9 cellular contexts compared by ENCODE assay signal in the genomic region with DNA sequence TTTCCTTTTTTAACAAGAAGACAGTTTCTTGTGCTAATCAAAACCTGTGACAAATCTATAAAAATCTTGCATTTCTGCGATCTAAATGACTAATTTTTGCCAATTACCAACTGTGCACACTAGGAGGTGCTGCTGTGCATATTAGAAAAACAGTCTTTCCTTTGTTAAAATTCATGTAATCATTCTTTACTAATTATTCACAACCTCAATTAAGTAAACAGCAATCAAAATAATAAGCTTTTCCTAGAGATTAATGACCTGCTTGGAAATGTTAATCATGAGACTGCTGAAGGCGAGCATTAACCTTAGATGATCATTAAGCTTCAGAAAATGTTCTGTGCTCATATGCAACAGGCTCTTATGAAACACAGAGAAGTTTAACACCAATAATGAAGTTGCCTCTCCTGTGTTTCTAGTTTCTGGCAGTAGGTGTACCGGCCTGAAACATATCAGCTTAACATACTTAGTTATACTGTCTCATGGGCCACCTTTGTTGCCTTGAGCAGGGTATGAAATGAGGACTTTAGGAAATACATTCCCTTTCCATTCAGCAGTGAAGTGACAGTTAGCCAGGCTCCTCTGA. TPM values are rescaled to one million over a fixed set of nuclear protein-coding genes. Genes with fewer than 3 reads are reported as not detected.
DNase-seq lines count a peak whose midpoint lies in the region; ATAC-seq and TF ChIP-seq lines count a peak whose summit lies in the region.
"Had no signal": no experiment of that assay in that cellular context is flagged by ENCODE, and none has a peak within 500 bp of the region (broad histone marks: within the 10 kb centered on the region; RNA-seq: fewer than 3 reads in every experiment).

No MANE protein-coding gene starts in this region.

- no peak for DNase-seq in natural killer cell
- DNase-seq in natural killer cell treated with Interleukin-12 subunit alpha and Interleukin-12 subunit beta and Interleukin-15 and Interleukin-18, amount 100 ng/mL, for 72 hours (ENCODE audit: low spot score): no peak
- DNase-seq in NCI-H1694 treated with DMSO at 0.1 percent for 48 hours (lab: John Stamatoyannopoulos, UW): peak; percentile 28
- peak in 4 of 7 donors; percentile 19 to 61 (median 52) for DNase-seq in adrenal gland
- peak; percentile 23 to 39 (median 37) for DNase-seq in immature natural killer cell
- DNase-seq in stimulated activated CD4-positive, alpha-beta T cell treated with anti-CD3 and anti-CD28 coated beads, Interleukin-4, amount 100 ng/mL, for 1 hour: peak; percentile 13
- no peak for DNase-seq in NCI-H128 (lab: John Stamatoyannopoulos, UW; ENCODE audit: unreplicated experiment)

- H3K4me1 Mint-ChIP-seq in natural killer cell (no peaks in the 10 kb centered on the region), immature natural killer cell (peaks cover 1 to 6% of the 10 kb centered on the region in 2 donors)
- no peaks in the 10 kb centered on the region for H3K4me1 Mint-ChIP-seq in natural killer cell treated with Interleukin-12 subunit alpha and Interleukin-12 subunit beta and Interleukin-15 and Interleukin-18, amount 100 ng/mL, for 72 hours (ENCODE audit: low read depth in 2 of 2)

- 5 to 8% (median 8%) methylated on average over 3 of the region's 3 CpGs for WGBS in adrenal gland, 4 donors

- H3K27ac Mint-ChIP-seq in natural killer cell (no peak overlapping the region), immature natural killer cell (no peak overlapping the region)
- H3K27ac Mint-ChIP-seq in natural killer cell treated with Interleukin-12 subunit alpha and Interleukin-12 subunit beta and Interleukin-15 and Interleukin-18, amount 100 ng/mL, for 72 hours: no peak overlapping the region

- no peaks in the 10 kb centered on the region for H3K27me3 ChIP-seq in adrenal gland

- peak overlapping the region in 1 of 5 donors; percentile 22 for H3K27ac ChIP-seq in adrenal gland

- TF ChIP-seq POLR2A in adrenal gland (IDR thresholded peaks at IDR 0.05): no peak

- H3K4me3 ChIP-seq in adrenal gland: no peak overlapping the region

- no peaks in the 10 kb centered on the region for H3K36me3 ChIP-seq in adrenal gland (replicated peaks in 1 of 2)

- ATAC-seq in natural killer cell (peak; percentile 59 to 64 (median 61)), GM21619 (IDR thresholded peaks at IDR 0.05; ENCODE audit: unreplicated experiment) (no peak)
- no peak for ATAC-seq in natural killer cell treated with Interleukin-12 subunit alpha and Interleukin-12 subunit beta and Interleukin-15 and Interleukin-18, amount 100 ng/mL, for 72 hours

- H3K9me3 Mint-ChIP-seq in natural killer cell (no peaks in the 10 kb centered on the region), immature natural killer cell (no peaks in the 10 kb centered on the region)
- H3K9me3 Mint-ChIP-seq in natural killer cell treated with Interleukin-12 subunit alpha and Interleukin-12 subunit beta and Interleukin-15 and Interleukin-18, amount 100 ng/mL, for 72 hours: no peaks in the 10 kb centered on the region

- no peaks in the 10 kb centered on the region for H3K36me3 Mint-ChIP-seq in natural killer cell
- H3K36me3 Mint-ChIP-seq in natural killer cell treated with Interleukin-12 subunit alpha and Interleukin-12 subunit beta and Interleukin-15 and Interleukin-18, amount 100 ng/mL, for 72 hours: no peaks in the 10 kb centered on the region
- H3K36me3 Mint-ChIP-seq in immature natural killer cell: peaks cover 0 to 1% (median 0%) of the 10 kb centered on the region in 3 donors

- intact Hi-C loops in natural killer cell (cut with micrococcal nuclease) (loop anchor here (1.0 kb wide), 2 partner anchors 117 to 183 kb away; no protein-coding TSS in a partner anchor), adrenal gland (cut with DNase I) (loop anchor here (5.0 to 10.0 kb wide), 3 partner anchors 68 to 171 kb away; a partner anchor contains a TSS)

- H3K4me1 ChIP-seq in adrenal gland (replicated peaks in 1 of 2): peaks cover 0 to 14% of the 10 kb centered on the region in 2 donors

- no peaks in the 10 kb centered on the region for H3K9me3 ChIP-seq in adrenal gland (replicated peaks in 1 of 3)

- H3K27me3 Mint-ChIP-seq in natural killer cell (ENCODE audit: low read depth in 2 of 2) (no peaks in the 10 kb centered on the region), immature natural killer cell (ENCODE audit: low read depth in 3 of 3) (no peaks in the 10 kb centered on the region)
- no peaks in the 10 kb centered on the region for H3K27me3 Mint-ChIP-seq in natural killer cell treated with Interleukin-12 subunit alpha and Interleukin-12 subunit beta and Interleukin-15 and Interleukin-18, amount 100 ng/mL, for 72 hours

- H3K4me3 Mint-ChIP-seq in natural killer cell: no peak overlapping the region
- H3K4me3 Mint-ChIP-seq in natural killer cell treated with Interleukin-12 subunit alpha and Interleukin-12 subunit beta and Interleukin-15 and Interleukin-18, amount 100 ng/mL, for 72 hours: no peak overlapping the region
- H3K4me3 Mint-ChIP-seq in immature natural killer cell: no peak overlapping the region

- peak; percentile 91 for TF ChIP-seq CTCF in natural killer cell (IDR thresholded peaks at IDR 0.05)
- peak; percentile 70 to 91 (median 88) for TF ChIP-seq CTCF in adrenal gland (IDR thresholded peaks at IDR 0.05)

RNA-seq across cellular contexts. Expression of a gene that starts 17.7 kb away (rescaled TPM):
- 1 to 10 TPM in 2 of 3 donors, under 1 TPM in 1; 0.96 to 1.5 (median 1.4) TPM for total RNA-seq in natural killer cell
- total RNA-seq in natural killer cell treated with Interleukin-12 subunit alpha and Interleukin-12 subunit beta and Interleukin-15 and Interleukin-18, amount 100 ng/mL, for 72 hours: 1 to 10 TPM in 1 of 2 donors, under 1 TPM in 1; 0.98 to 5.5 TPM
- total RNA-seq in adrenal gland: 1 to 10 TPM in 6 of 8 donors, under 1 TPM in 2; 0.43 to 3.6 (median 2.6) TPM
- 1 to 10 TPM; 1.9 to 4.8 (median 2.5) TPM for polyA plus RNA-seq in adrenal gland
- 1 to 10 TPM in 2 of 3 donors, under 1 TPM in 1; 0.98 to 9.3 (median 2.4) TPM for polyA plus RNA-seq in immature natural killer cell

RNA-seq across cellular contexts. Expression of a gene that starts 18.5 kb away (rescaled TPM):
- total RNA-seq in natural killer cell (1 to 10 TPM; 1.3 to 2.1 (median 2.0) TPM), adrenal gland (1 to 10 TPM in 1 of 8 donors, under 1 TPM in 3, not detected in 4; 0.36 to 1.8 (median 0.59) TPM)
- total RNA-seq in natural killer cell treated with Interleukin-12 subunit alpha and Interleukin-12 subunit beta and Interleukin-15 and Interleukin-18, amount 100 ng/mL, for 72 hours: 1 to 10 TPM; 1.4 to 1.9 TPM
- polyA plus RNA-seq in adrenal gland (1 to 10 TPM in 1 of 3 donors, under 1 TPM in 1, not detected in 1; 0.26 to 2.7 TPM), immature natural killer cell (1 to 10 TPM in 2 of 3 donors, not detected in 1; 1.4 to 1.6 TPM)

RNA-seq across cellular contexts. Expression of a gene that starts 44.4 kb away (rescaled TPM):
- total RNA-seq in natural killer cell: under 1 TPM; 0.63 to 0.97 (median 0.89) TPM
- under 1 TPM in 1 of 2 donors, not detected in 1; 0.21 TPM for total RNA-seq in natural killer cell treated with Interleukin-12 subunit alpha and Interleukin-12 subunit beta and Interleukin-15 and Interleukin-18, amount 100 ng/mL, for 72 hours
- total RNA-seq in adrenal gland: under 1 TPM; 0.12 to 0.74 (median 0.35) TPM
- polyA plus RNA-seq in adrenal gland: under 1 TPM; 0.03 to 0.40 (median 0.11) TPM
- polyA plus RNA-seq in immature natural killer cell: 1 to 10 TPM in 2 of 3 donors, under 1 TPM in 1; 0.94 to 1.9 (median 1.2) TPM
- total RNA-seq: urinary bladder had no signal

Comparison
In these comparisons a context has a peak if more than half of its experiments do, and no peak if none do; other contexts are left out.
1. ATAC-seq: peak in natural killer cell (3 of 3); none in natural killer cell treated with Interleukin-12 subunit alpha and Interleukin-12 subunit beta and Interleukin-15 and Interleukin-18, amount 100 ng/mL, for 72 hours (0 of 2) and GM21619 (single experiment).
2. DNase-seq: peak in NCI-H1694 treated with DMSO at 0.1 percent for 48 hours (single experiment), adrenal gland (4 of 7), immature natural killer cell (3 of 3) and stimulated activated CD4-positive, alpha-beta T cell treated with anti-CD3 and anti-CD28 coated beads, Interleukin-4, amount 100 ng/mL, for 1 hour (single experiment); none in natural killer cell (single experiment), natural killer cell treated with Interleukin-12 subunit alpha and Interleukin-12 subunit beta and Interleukin-15 and Interleukin-18, amount 100 ng/mL, for 72 hours (single experiment) and NCI-H128 (single experiment).